In genomic region chr7:139753079-139753692, GRCh38 we compare ENCODE assay signal across 12 cellular contexts. TPM values are rescaled to one million over a fixed set of nuclear protein-coding genes. Genes with fewer than 3 reads are reported as not detected.
DNase-seq lines count a peak whose midpoint lies in the region; ATAC-seq and TF ChIP-seq lines count a peak whose summit lies in the region.
"Had no signal": no experiment of that assay in that cellular context is flagged by ENCODE, and none has a peak within 500 bp of the region (broad histone marks: within the 10 kb centered on the region; RNA-seq: fewer than 3 reads in every experiment).

No MANE protein-coding gene starts in this region.

- intact Hi-C loops in heart left ventricle (cut with DNase I), result no loop called here
- intact Hi-C loops in cardiac septum (cut with DNase I), result no loop called here
- intact Hi-C loops in tibial artery (cut with DNase I; ENCODE audit: low total_unique reads), result no loop called here

- no peak for DNase-seq in heart left ventricle
- no peak for DNase-seq in cardiac septum (ENCODE audit: low spot score)
- DNase-seq in WTC11 (ENCODE audit: low spot score), result no peak
- DNase-seq in iris pigment epithelial cell (ENCODE audit: low read depth), result peak; percentile 28
- DNase-seq in tibial artery, result no peak
- DNase-seq: activated naive CD4-positive, alpha-beta T cell treated with anti-CD3 and anti-CD28 coated beads, Interleukin-2, amount 50 U/mL, for 16 hours; C1 segment of cervical spinal cord; NCI-H748 treated with DMSO at 0.1 percent for 48 hours had no signal

- peaks cover 22 to 88% (median 69%) of the 10 kb centered on the region in 12 donors for H3K4me1 ChIP-seq in heart left ventricle
- H3K4me1 ChIP-seq in tibial artery, result peaks cover 0 to 86% (median 16%) of the 10 kb centered on the region in 4 donors

- CTCF ChIA-PET in WTC11 (lab: Charles Lee), result interaction anchor here (0.5 to 1.8 kb wide), 10 partner anchors 8 to 378 kb away, joined by 3 to 7 read pairs (median 3); no protein-coding TSS in a partner anchor

- WGBS in heart left ventricle, 4 donors, result 67 to 75% (median 74%) methylated on average over 7 of the region's 7 CpGs

- no peak overlapping the region for H3K4me3 Mint-ChIP-seq in WTC11

- ATAC-seq in heart left ventricle (peak in 3 of 4 donors; percentile 14 to 38 (median 14)), WTC11 (peak; percentile 94), GM18873 (IDR thresholded peaks at IDR 0.05; ENCODE audit: low FRiP score, unreplicated experiment) (no peak), HG03439 (IDR thresholded peaks at IDR 0.05; ENCODE audit: unreplicated experiment) (no peak), HG03175 (IDR thresholded peaks at IDR 0.05; ENCODE audit: unreplicated experiment) (no peak)

- TF ChIP-seq CTCF in heart left ventricle (IDR thresholded peaks at IDR 0.05), result peak in 2 of 12 donors; percentile 16 to 18
- TF ChIP-seq CTCF in WTC11 (IDR thresholded peaks at IDR 0.05), result 0 out of 2 replicates have a peak, but pooled peaks have one; percentile 12
- TF ChIP-seq CTCF in tibial artery (IDR thresholded peaks at IDR 0.05), result peak; percentile 5 to 22

- H3K4me1 Mint-ChIP-seq in WTC11, result no peaks in the 10 kb centered on the region

- no peaks in the 10 kb centered on the region for H3K27me3 Mint-ChIP-seq in WTC11 (ENCODE audit: low read depth)

- H3K36me3 Mint-ChIP-seq in WTC11, result no peaks in the 10 kb centered on the region

- H3K9me3 Mint-ChIP-seq in WTC11, result no peaks in the 10 kb centered on the region

- peak overlapping the region in 10 of 12 donors; percentile 3 to 73 (median 52) for H3K27ac ChIP-seq in heart left ventricle
- peak overlapping the region in 1 of 2 donors; percentile 34 for H3K27ac ChIP-seq in tibial artery
- H3K27ac ChIP-seq: epithelial cell of prostate had no signal

- H3K27me3 ChIP-seq in heart left ventricle (no peaks in the 10 kb centered on the region), tibial artery (no peaks in the 10 kb centered on the region)

- H3K4me3 ChIP-seq in heart left ventricle (no peak overlapping the region), tibial artery (no peak overlapping the region)

- no peak for TF ChIP-seq POLR2A in heart left ventricle (IDR thresholded peaks at IDR 0.05)

- H3K9me3 ChIP-seq in heart left ventricle (no peaks in the 10 kb centered on the region), tibial artery (no peaks in the 10 kb centered on the region)

- H3K36me3 ChIP-seq in heart left ventricle, result peaks cover 0 to 3% (median 0%) of the 10 kb centered on the region in 9 donors
- peaks cover 0 to 4% (median 0%) of the 10 kb centered on the region in 3 donors for H3K36me3 ChIP-seq in tibial artery

- POLR2A ChIA-PET in WTC11 (lab: Charles Lee), result no interaction called here

- no peak overlapping the region for H3K27ac Mint-ChIP-seq in WTC11

TF ChIP-seq in WTC11, 78 proteins besides CTCF, POLR2A, EP300 and RAD21 (continues in another document):
- TF ChIP-seq USF1 (CRISPR knock-in tag; IDR thresholded peaks at IDR 0.05), result no peak
- TF ChIP-seq AFF4 (CRISPR knock-in tag; IDR thresholded peaks at IDR 0.05; ENCODE audit: borderline replicate concordance), result no peak
- TF ChIP-seq JAZF1 (CRISPR knock-in tag; IDR thresholded peaks at IDR 0.05), result no peak
- no peak for TF ChIP-seq ARID4B (CRISPR knock-in tag; IDR thresholded peaks at IDR 0.05; ENCODE audit: borderline replicate concordance)
- no peak for TF ChIP-seq STAT6 (CRISPR knock-in tag; conservative IDR thresholded peaks at IDR 0.05; ENCODE audit: low read depth)
- TF ChIP-seq ELF4 (CRISPR knock-in tag; IDR thresholded peaks at IDR 0.05; ENCODE audit: low read depth), result no peak

RNA-seq across cellular contexts. Expression of gene HIPK2, which starts 24.6 kb away (rescaled TPM):
- total RNA-seq in heart left ventricle (100 to 1,000 TPM; 102 to 244 (median 143) TPM), cardiac septum (218 TPM), WTC11 (2021) (20.8 to 25.3 TPM (median 21.3 TPM) in 3 replicates)
- polyA plus RNA-seq in heart left ventricle, result 100 to 1,000 TPM in 1 of 2 donors, 10 to 100 TPM in 1; 43.2 to 205 TPM

Comparison
In these comparisons a context has a peak if more than half of its experiments do, and no peak if none do; other contexts are left out.
1. ATAC-seq: peak in heart left ventricle (3 of 4) and WTC11 (single experiment); none in GM18873 (single experiment), HG03439 (single experiment) and HG03175 (single experiment).